8 cellular contexts compared by ENCODE assay signal in the genomic region with DNA sequence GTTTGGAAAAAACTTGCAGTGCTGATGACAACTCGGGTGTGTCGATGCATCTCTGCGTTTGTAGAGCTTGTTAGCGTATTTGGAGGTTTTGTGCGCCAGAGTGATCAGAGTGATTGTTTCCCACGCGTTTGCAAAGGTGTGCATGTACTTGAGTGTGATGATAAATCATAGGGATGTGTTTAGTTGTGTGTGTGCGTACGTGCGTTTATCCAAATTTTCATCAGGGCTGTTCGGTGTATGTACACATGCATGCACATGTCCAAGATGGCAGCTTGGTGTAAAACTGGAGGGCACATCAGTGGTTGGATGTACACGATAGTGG. TPM values are rescaled to one million over a fixed set of nuclear protein-coding genes. Genes with fewer than 3 reads are reported as not detected.
DNase-seq lines count a peak whose midpoint lies in the region; ATAC-seq, FAIRE-seq and TF ChIP-seq lines count a peak whose summit lies in the region.

No MANE protein-coding gene starts in this region.

- FAIRE-seq in GM19239 (lab: Jason Lieb, UNC) = no peak

- H3K9ac ChIP-seq in PC-3 (ENCODE audit: low read length) (no peak overlapping the region), trophoblast cell (ENCODE audit: low read length) (no peak overlapping the region)

- peak overlapping the region; percentile 44 for H3K23ac ChIP-seq in trophoblast cell (ENCODE audit: low read length)

- no peak overlapping the region for H3K27ac ChIP-seq in CD4-positive, alpha-beta memory T cell (ENCODE audit: low read depth, low read length)
- H3K27ac ChIP-seq in PC-3 (ENCODE audit: low read length) (no peak overlapping the region), trophoblast cell (ENCODE audit: low read depth, low read length) (no peak overlapping the region), body of pancreas (no peak overlapping the region)

- no TSS peak for BruUV-seq in PC-3 (replicated peaks; lab: Mats Ljungman, UMichigan)

- H2AFZ ChIP-seq in PC-3 (ENCODE audit: low read length) (peak overlapping the region; percentile 78), trophoblast cell (ENCODE audit: insufficient read depth, low read length, poor library complexity) (no peak overlapping the region)

- H4K20me1 ChIP-seq in PC-3 (ENCODE audit: low read length) = no peaks in the 10 kb centered on the region

- no peak overlapping the region for H3K27ac Mint-ChIP-seq in CD4-positive, alpha-beta memory T cell

- H3K9me3 Mint-ChIP-seq in CD4-positive, alpha-beta memory T cell = no peaks in the 10 kb centered on the region

- no peak for DNase-seq in CD4-positive, alpha-beta memory T cell
- DNase-seq in PC-3 (no peak), fibroblast of pulmonary artery (ENCODE audit: low read depth) (no peak), trophoblast cell (no peak), NCI-H226 (no peak), GM19239 (ENCODE audit: insufficient read length, low spot score) (no peak), body of pancreas (no peak), NCI-H146 treated with DMSO at 0.1 percent for 48 hours (lab: John Stamatoyannopoulos, UW; ENCODE audit: unreplicated experiment) (no peak)

- no peaks in the 10 kb centered on the region for H3K9me2 ChIP-seq in PC-3 (replicated peaks; ENCODE audit: low read length)

- H2BK12ac ChIP-seq in trophoblast cell (ENCODE audit: low read length) = no peak overlapping the region

- H2BK5ac ChIP-seq in trophoblast cell (ENCODE audit: low read depth, low read length, poor library complexity) = no peak overlapping the region

- no peak for ATAC-seq in PC-3
- ATAC-seq in body of pancreas = no peak

- H3K4me1 Mint-ChIP-seq in CD4-positive, alpha-beta memory T cell = peaks cover 11 to 16% (median 15%) of the 10 kb centered on the region in 4 donors

- H4K91ac ChIP-seq in trophoblast cell (ENCODE audit: low read depth, low read length) = no peak overlapping the region

- TF ChIP-seq POLR2A in body of pancreas (IDR thresholded peaks at IDR 0.05) = no peak

- H3K36me3 ChIP-seq in CD4-positive, alpha-beta memory T cell (ENCODE audit: insufficient read depth, low read length) = no peaks in the 10 kb centered on the region
- H3K36me3 ChIP-seq in PC-3 (ENCODE audit: low read depth, low read length) (no peaks in the 10 kb centered on the region), trophoblast cell (ENCODE audit: control insufficient read depth in 1 of 2, insufficient read depth in 2 of 2, low read length in 2 of 2) (no peaks in the 10 kb centered on the region), body of pancreas (replicated peaks in 1 of 2; ENCODE audit: insufficient read depth in 1 of 2, low read depth in 2 of 2) (no peaks in the 10 kb centered on the region)

- no peaks in the 10 kb centered on the region for H3K79me2 ChIP-seq in PC-3 (ENCODE audit: low read length)
- no peaks in the 10 kb centered on the region for H3K79me2 ChIP-seq in trophoblast cell (ENCODE audit: control insufficient read depth, insufficient read depth, low read length, poor library complexity)

- peaks cover 58 to 64% of the 10 kb centered on the region in 2 donors for H3K27me3 Mint-ChIP-seq in CD4-positive, alpha-beta memory T cell

- peaks cover 6% of the 10 kb centered on the region for H3K4me1 ChIP-seq in CD4-positive, alpha-beta memory T cell (ENCODE audit: insufficient read depth, low read length)
- no peaks in the 10 kb centered on the region; the same call in 1 of the 2 replicates for H3K4me1 ChIP-seq in PC-3 (ENCODE audit: insufficient read depth, low read length)
- peaks cover 2 to 3% of the 10 kb centered on the region in 2 experiments for H3K4me1 ChIP-seq in trophoblast cell (ENCODE audit: control insufficient read depth in 1 of 2, insufficient read depth in 2 of 2, low read length in 2 of 2)
- peaks cover 8% of the 10 kb centered on the region for H3K4me1 ChIP-seq in body of pancreas

- no peak overlapping the region for H4K8ac ChIP-seq in trophoblast cell (ENCODE audit: low read depth, low read length)

- TF ChIP-seq CTCF in PC-3 (conservative IDR thresholded peaks at IDR 0.05; ENCODE audit: low read depth, low read length) (no peak), fibroblast of pulmonary artery (IDR thresholded peaks at IDR 0.05; ENCODE audit: low read length, missing control alignments) (no peak), body of pancreas (IDR thresholded peaks at IDR 0.05) (no peak)

- intact Hi-C loops in CD4-positive, alpha-beta memory T cell (cut with micrococcal nuclease) = no loop called here
- intact Hi-C loops in PC-3 (cut with micrococcal nuclease) (no loop called here), body of pancreas (cut with DNase I) (no loop called here)

- POLR2A ChIA-PET in CD4-positive, alpha-beta memory T cell (lab: Charles Lee; ENCODE audit: partially characterized antibody) = interaction anchor here (1.6 kb wide), 1 partner anchor 11 kb away, joined by 3 read pairs; no protein-coding TSS in a partner anchor
- POLR2A ChIA-PET in PC-3 (lab: Charles Lee; ENCODE audit: unreplicated experiment) = no interaction called here

- CTCF ChIA-PET in CD4-positive, alpha-beta memory T cell (lab: Charles Lee; ENCODE audit: partially characterized antibody) = no interaction called here
- CTCF ChIA-PET in PC-3 (lab: Charles Lee) = interaction anchor here (1.2 kb wide), 1 partner anchor 20 kb away, joined by 8 read pairs; no protein-coding TSS in a partner anchor

- peak overlapping the region; percentile 7 to 81 (median 63) for H3K4me3 Mint-ChIP-seq in CD4-positive, alpha-beta memory T cell

- no peaks in the 10 kb centered on the region for H3K9me3 ChIP-seq in CD4-positive, alpha-beta memory T cell (ENCODE audit: control insufficient read depth in 1 of 2, low read length in 2 of 2)
- H3K9me3 ChIP-seq in PC-3 (ENCODE audit: low read length) (peaks cover 3% of the 10 kb centered on the region; the same call in 1 of the 2 replicates), trophoblast cell (ENCODE audit: insufficient read depth, low read depth, low read length) (peaks cover 2% of the 10 kb centered on the region), body of pancreas (no peaks in the 10 kb centered on the region)

- H3K27me3 ChIP-seq in CD4-positive, alpha-beta memory T cell (ENCODE audit: insufficient read depth, low read length) = peaks cover 17% of the 10 kb centered on the region
- H3K27me3 ChIP-seq in PC-3 (ENCODE audit: low read length) = peaks cover 32% of the 10 kb centered on the region; the same call in 1 of the 2 replicates
- peaks cover 20% of the 10 kb centered on the region for H3K27me3 ChIP-seq in trophoblast cell (ENCODE audit: insufficient read depth, low read length)
- no peaks in the 10 kb centered on the region for H3K27me3 ChIP-seq in body of pancreas

- no peak overlapping the region for H4K12ac ChIP-seq in trophoblast cell (ENCODE audit: low read depth, low read length)

- no peak overlapping the region for H3K4me3 ChIP-seq in CD4-positive, alpha-beta memory T cell (ENCODE audit: low read length in 2 of 2)
- H3K4me3 ChIP-seq in PC-3 (ENCODE audit: low read length) (peak overlapping the region; percentile 63), fibroblast of pulmonary artery (replicated peaks; ENCODE audit: low read depth, low read length) (peak overlapping the region; percentile 53), trophoblast cell (ENCODE audit: low read depth, low read length) (peak overlapping the region; percentile 72), body of pancreas (no peak overlapping the region)

- no peaks in the 10 kb centered on the region for H3K36me3 Mint-ChIP-seq in CD4-positive, alpha-beta memory T cell

- H3K4me2 ChIP-seq in PC-3 (ENCODE audit: low read length) (peak overlapping the region; percentile 83), trophoblast cell (ENCODE audit: low read length) (peak overlapping the region; percentile 93)

- H3K79me1 ChIP-seq in trophoblast cell (ENCODE audit: low read length) = peaks cover 1% of the 10 kb centered on the region

- no peak overlapping the region for H3K14ac ChIP-seq in trophoblast cell (ENCODE audit: low read length)

- H3K18ac ChIP-seq in trophoblast cell (ENCODE audit: low read length) = no peak overlapping the region

- H3K4ac ChIP-seq in trophoblast cell (ENCODE audit: low read depth, low read length) = no peak overlapping the region

- no CpG with 5 or more reads among the region's 12 CpGs for WGBS in trophoblast cell (ENCODE audit: extremely low coverage, insufficient coverage, insufficient read length)
- WGBS in body of pancreas, 2 donors = 34 to 43% methylated on average over 12 of the region's 12 CpGs

- no peak overlapping the region for H2AK5ac ChIP-seq in trophoblast cell (ENCODE audit: low read length)

- no peak overlapping the region for H2BK120ac ChIP-seq in trophoblast cell (ENCODE audit: insufficient read depth, low read length, poor library complexity)

- no peaks in the 10 kb centered on the region for H3F3A ChIP-seq in PC-3 (ENCODE audit: low read length, unreplicated experiment)

RNA-seq across cellular contexts. Expression of a gene that starts 0.2 kb away (rescaled TPM):
- total RNA-seq in CD4-positive, alpha-beta memory T cell = not detected
- not detected for polyA plus RNA-seq in CD4-positive, alpha-beta memory T cell
- total RNA-seq in PC-3 (2014; rRNA removed) = 0.04 and 0.17 TPM in 2 replicates
- 0.11 and 0.17 TPM in 2 replicates for polyA plus RNA-seq in trophoblast cell (2013)
- under 1 TPM in 1 of 2 donors, not detected in 1; 0.26 TPM for total RNA-seq in body of pancreas

RNA-seq across cellular contexts. Expression of a gene that starts 29.2 kb away (rescaled TPM):
- 1 to 10 TPM in 1 of 2 experiments, under 1 TPM in 1; 0.84 to 1.1 TPM for total RNA-seq in CD4-positive, alpha-beta memory T cell
- under 1 TPM; 0.08 to 0.14 TPM for polyA plus RNA-seq in CD4-positive, alpha-beta memory T cell
- total RNA-seq in PC-3 (2014; rRNA removed) (1.5 and 2.6 TPM in 2 replicates), body of pancreas (1 to 10 TPM; 4.6 to 6.0 TPM)
- 1.9 TPM in 2 replicates for polyA plus RNA-seq in trophoblast cell (2013)

RNA-seq across cellular contexts. Expression of a gene that starts 48.2 kb away (rescaled TPM):
- total RNA-seq in CD4-positive, alpha-beta memory T cell = 10 to 100 TPM; 86.8 to 93.9 TPM
- 10 to 100 TPM; 50.8 to 88.4 TPM for polyA plus RNA-seq in CD4-positive, alpha-beta memory T cell
- total RNA-seq in PC-3 (2014; rRNA removed) = 20.6 and 33.3 TPM in 2 replicates
- 41.6 and 43.3 TPM in 2 replicates for polyA plus RNA-seq in trophoblast cell (2013)
- total RNA-seq in body of pancreas = 10 to 100 TPM; 18.8 to 42.8 TPM

RNA-seq across cellular contexts. Expression of a gene that starts 51.0 kb away (rescaled TPM):
- 10 to 100 TPM in 1 of 2 experiments, 1 to 10 TPM in 1; 9.2 to 11.7 TPM for total RNA-seq in CD4-positive, alpha-beta memory T cell
- 10 to 100 TPM; 19.9 to 20.2 TPM for polyA plus RNA-seq in CD4-positive, alpha-beta memory T cell
- 198 and 245 TPM in 2 replicates for total RNA-seq in PC-3 (2014; rRNA removed)
- polyA plus RNA-seq in trophoblast cell (2013) = 157 and 174 TPM in 2 replicates
- total RNA-seq in body of pancreas = 1 to 10 TPM; 5.7 to 6.6 TPM

RNA-seq across cellular contexts. Expression of a gene that starts 58.3 kb away (rescaled TPM):
- not detected for total RNA-seq in CD4-positive, alpha-beta memory T cell
- polyA plus RNA-seq in CD4-positive, alpha-beta memory T cell = not detected
- total RNA-seq in PC-3 (2014; rRNA removed) (7.7 and 9.3 TPM in 2 replicates), body of pancreas (under 1 TPM; 0.26 to 0.66 TPM)
- polyA plus RNA-seq in trophoblast cell (2013) = 13.6 and 15.2 TPM in 2 replicates

Comparison
In these comparisons a context has a peak if more than half of its experiments do, and no peak if none do; other contexts are left out.
1. H3K4me3 ChIP-seq: peak in PC-3 (single experiment), fibroblast of pulmonary artery (single experiment) and trophoblast cell (single experiment); none in CD4-positive, alpha-beta memory T cell (0 of 2) and body of pancreas (0 of 2).